ENCODE assay signal across 30 cellular contexts in the genomic region with DNA sequence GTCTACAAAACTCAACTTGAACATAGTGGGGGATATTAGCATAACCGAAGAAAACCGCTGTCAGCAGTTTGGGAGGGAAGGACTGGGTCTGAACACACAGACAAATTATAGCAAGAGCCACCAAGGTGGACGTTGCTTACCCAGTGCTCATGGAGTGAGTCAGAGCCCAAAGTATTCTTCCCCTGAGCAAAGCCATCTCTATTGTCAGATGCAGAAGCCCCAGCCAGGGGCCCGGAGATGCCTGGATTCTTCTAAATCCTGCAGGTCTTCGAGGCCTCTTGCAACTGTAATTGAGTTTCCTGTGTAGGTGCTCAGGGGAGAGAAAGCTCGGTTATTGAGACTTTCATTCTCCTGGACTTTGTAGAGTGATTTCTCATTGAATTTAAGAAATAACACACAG.
"Had no signal": no experiment of that assay in that cellular context is flagged by ENCODE, and none has a peak within 500 bp of the region (broad histone marks: within the 10 kb centered on the region; RNA-seq: fewer than 3 reads in every experiment).

No MANE protein-coding gene starts in this region.

- H3K36me3 ChIP-seq: ascending aorta, cardiac muscle cell, MG63 had no signal

- H3K36me3 Mint-ChIP-seq: activated naive CD4-positive, alpha-beta T cell treated with anti-CD3 and anti-CD28 coated beads, Interleukin-2, amount 50 U/mL, for 24 hours; activated naive CD8-positive, alpha-beta T cell treated with anti-CD3 and anti-CD28 coated beads, Interleukin-2, amount 10 ng/mL, durations not matched to agents 7 days and 5 days had no signal

- H3K4me3 ChIP-seq: ascending aorta, cardiac muscle cell, MG63, SK-N-MC had no signal

- H3K9me3 ChIP-seq: ascending aorta, MG63 had no signal

- H3K27ac Mint-ChIP-seq: activated CD4-positive, alpha-beta T cell treated with anti-CD3 and anti-CD28 coated beads, Interleukin-2, amount 10 ng/mL, durations not matched to agents 24 days and 14 days; activated CD8-positive, alpha-beta T cell treated with anti-CD3 and anti-CD28 coated beads for 36 hours; activated naive CD4-positive, alpha-beta T cell treated with anti-CD3 and anti-CD28 coated beads, Interleukin-2, amount 50 U/mL, for 24 hours; activated naive CD8-positive, alpha-beta T cell treated with anti-CD3 and anti-CD28 coated beads, Interleukin-2, amount 10 ng/mL, durations not matched to agents 7 days and 5 days; activated T-cell treated with anti-CD3 and anti-CD28 coated beads, Interleukin-2, amount 50 U/mL, for 24 hours; activated T-helper 2 cell treated with anti-CD3 and anti-CD28 coated beads, Interferon-gamma antibody, Interleukin-2, Interleukin-4, amounts not matched to agents 10 μg/mL and 5 μg/mL and 100 μg/mL, durations not matched to agents 14 hours and 24 hours and 36 hours; T-helper 1 cell treated with Interleukin-12 subunit alpha and Interleukin-12 subunit beta and Interleukin-4 antibody, amounts not matched to agents 30 μg/mL and 1 μg/mL, for 36 hours; T-helper 2 cell treated with Interferon-gamma antibody and Interleukin-4, amounts not matched to agents 5 μg/mL and 100 μg/mL, for 36 hours had no signal

- DNase-seq: activated CD4-positive, alpha-beta T cell treated with anti-CD3 and anti-CD28 coated beads, Interleukin-2, amount 10 ng/mL, durations not matched to agents 24 days and 14 days; activated CD4-positive, alpha-beta T cell treated with anti-CD3 and anti-CD28 coated beads, Interleukin-2, amount 50 U/mL, for 4 hours; activated CD8-positive, alpha-beta T cell treated with anti-CD3 and anti-CD28 coated beads for 36 hours; activated gamma-delta T cell; activated naive CD4-positive, alpha-beta T cell treated with Interleukin-2 at 50 U/mL for 16 hours; activated naive CD8-positive, alpha-beta T cell treated with anti-CD3 and anti-CD28 coated beads, Interleukin-2, amount 10 ng/mL, durations not matched to agents 7 days and 5 days; activated T-cell treated with anti-CD3 and anti-CD28 coated beads, Interleukin-2, amount 50 U/mL, for 24 hours; amygdala; Kasumi-1; KG1; MG63; NCI-H1105 treated with DMSO at 0.1 percent for 48 hours; NCI-H146; NCI-H187; NCI-H2029 treated with DMSO at 0.1 percent for 48 hours; NCI-H2107; NCI-H2171; NCI-H510A; NCI-H526; NCI-H748 treated with DMSO at 0.1 percent for 48 hours; NK-92 treated with Interleukin-12 subunit alpha and Interleukin-12 subunit beta, amount 100 ng/mL, for 24 hours; Right ventricle myocardium superior had no signal

- H3K9me3 Mint-ChIP-seq: activated CD4-positive, alpha-beta T cell treated with anti-CD3 and anti-CD28 coated beads, Interleukin-2, amount 10 ng/mL, durations not matched to agents 24 days and 14 days; activated CD8-positive, alpha-beta T cell treated with anti-CD3 and anti-CD28 coated beads for 36 hours; activated naive CD4-positive, alpha-beta T cell treated with anti-CD3 and anti-CD28 coated beads, Interleukin-2, amount 50 U/mL, for 24 hours; activated naive CD8-positive, alpha-beta T cell treated with anti-CD3 and anti-CD28 coated beads, Interleukin-2, amount 10 ng/mL, durations not matched to agents 7 days and 5 days; activated T-helper 2 cell treated with anti-CD3 and anti-CD28 coated beads, Interferon-gamma antibody, Interleukin-2, Interleukin-4, amounts not matched to agents 10 μg/mL and 5 μg/mL and 100 μg/mL, durations not matched to agents 14 hours and 24 hours and 36 hours; T-helper 1 cell treated with Interleukin-12 subunit alpha and Interleukin-12 subunit beta and Interleukin-4 antibody, amounts not matched to agents 30 μg/mL and 1 μg/mL, for 36 hours; T-helper 2 cell treated with Interferon-gamma antibody and Interleukin-4, amounts not matched to agents 5 μg/mL and 100 μg/mL, for 36 hours had no signal

- H3K4me1 ChIP-seq: ascending aorta had no signal

- H3K27me3 Mint-ChIP-seq: activated CD4-positive, alpha-beta T cell treated with anti-CD3 and anti-CD28 coated beads, Interleukin-2, amount 10 ng/mL, durations not matched to agents 24 days and 14 days; activated naive CD8-positive, alpha-beta T cell treated with anti-CD3 and anti-CD28 coated beads, Interleukin-2, amount 10 ng/mL, durations not matched to agents 7 days and 5 days; central memory CD8-positive, alpha-beta T cell had no signal

- H3K4me3 Mint-ChIP-seq: activated CD4-positive, alpha-beta T cell treated with anti-CD3 and anti-CD28 coated beads, Interleukin-2, amount 10 ng/mL, durations not matched to agents 24 days and 14 days; activated CD8-positive, alpha-beta T cell treated with anti-CD3 and anti-CD28 coated beads for 36 hours; activated naive CD4-positive, alpha-beta T cell treated with anti-CD3 and anti-CD28 coated beads, Interleukin-2, amount 50 U/mL, for 24 hours; activated naive CD8-positive, alpha-beta T cell treated with anti-CD3 and anti-CD28 coated beads, Interleukin-2, amount 10 ng/mL, durations not matched to agents 7 days and 5 days; activated T-cell treated with anti-CD3 and anti-CD28 coated beads, Interleukin-2, amount 50 U/mL, for 24 hours; central memory CD8-positive, alpha-beta T cell; T-helper 1 cell treated with Interleukin-12 subunit alpha and Interleukin-12 subunit beta and Interleukin-4 antibody, amounts not matched to agents 30 μg/mL and 1 μg/mL, for 36 hours; T-helper 2 cell treated with Interferon-gamma antibody and Interleukin-4, amounts not matched to agents 5 μg/mL and 100 μg/mL, for 36 hours had no signal

- H3K27me3 ChIP-seq: ascending aorta, cardiac muscle cell, MG63 had no signal

- ATAC-seq: activated CD8-positive, alpha-beta T cell treated with anti-CD3 and anti-CD28 coated beads for 36 hours had no signal

- H3K4me1 Mint-ChIP-seq: activated CD4-positive, alpha-beta T cell treated with anti-CD3 and anti-CD28 coated beads, Interleukin-2, amount 10 ng/mL, durations not matched to agents 24 days and 14 days; activated naive CD4-positive, alpha-beta T cell treated with anti-CD3 and anti-CD28 coated beads, Interleukin-2, amount 50 U/mL, for 24 hours; activated naive CD8-positive, alpha-beta T cell treated with anti-CD3 and anti-CD28 coated beads, Interleukin-2, amount 10 ng/mL, durations not matched to agents 7 days and 5 days; central memory CD8-positive, alpha-beta T cell had no signal

- H3K27ac ChIP-seq: ascending aorta, cardiac muscle cell, SK-N-MC had no signal
